In genomic region chr2:201235865-201236811, GRCh38 we compare ENCODE assay signal across 8 cellular contexts. TPM values are rescaled to one million over a fixed set of nuclear protein-coding genes. Genes with fewer than 3 reads are reported as not detected.
DNase-seq lines count a peak whose midpoint lies in the region; ATAC-seq and TF ChIP-seq lines count a peak whose summit lies in the region.

No MANE protein-coding gene starts in this region.

- peak overlapping the region; percentile 82 for H3K4me3 ChIP-seq in SK-N-MC
- H3K4me3 ChIP-seq in astrocyte of the spinal cord (ENCODE audit: low read depth, low read length), result no peak overlapping the region
- H3K4me3 ChIP-seq in smooth muscle cell, result no peak overlapping the region

- 50% methylated on average over 14 of the region's 14 CpGs for WGBS in smooth muscle cell (ENCODE audit: low lambda C conversion rate)

- H3K9ac ChIP-seq in SK-N-MC (ENCODE audit: insufficient read length) (peak overlapping the region; percentile 56), smooth muscle cell (ENCODE audit: low read depth) (no peak overlapping the region)

- H3K27ac ChIP-seq in KOPT-K1 (ENCODE audit: low read depth, low read length, poor library complexity, severe bottlenecking) (peak overlapping the region; percentile 95), SK-N-MC (no peak overlapping the region), smooth muscle cell (ENCODE audit: low read depth) (no peak overlapping the region)

- no peaks in the 10 kb centered on the region for H3F3A ChIP-seq in smooth muscle cell (ENCODE audit: low read depth)

- DNase-seq in ELR (ENCODE audit: low read depth) (peak; percentile 86), SK-N-MC (ENCODE audit: low read depth, low spot score) (no peak), astrocyte of the spinal cord (ENCODE audit: low read depth, low spot score) (peak; percentile 84), iPS-NIHi11 (ENCODE audit: low spot score) (peak; percentile 34), smooth muscle cell (lab: John Stamatoyannopoulos, UW; ENCODE audit: unreplicated experiment) (no peak)

- H3K27me3 ChIP-seq in smooth muscle cell (ENCODE audit: low read depth), result no peaks in the 10 kb centered on the region

- H3K4me2 ChIP-seq in smooth muscle cell, result peak overlapping the region; percentile 40

- ATAC-seq in GM21360 (IDR thresholded peaks at IDR 0.05; ENCODE audit: unreplicated experiment) (no peak), GM19035 (IDR thresholded peaks at IDR 0.05; ENCODE audit: unreplicated experiment) (no peak)

- peak; percentile 57 for TF ChIP-seq CTCF in astrocyte of the spinal cord (IDR thresholded peaks at IDR 0.05; ENCODE audit: low read depth, low read length)
- TF ChIP-seq CTCF in smooth muscle cell (IDR thresholded peaks at IDR 0.05; ENCODE audit: borderline replicate concordance, insufficient read depth, poor library complexity, severe bottlenecking), result peak; percentile 65

- in situ Hi-C loops in astrocyte of the spinal cord (cut with HindIII; ENCODE audit: low sequenced_read_pairs), result no loop called here

- H3K4me1 ChIP-seq in smooth muscle cell (ENCODE audit: low read depth), result no peaks in the 10 kb centered on the region

- no peaks in the 10 kb centered on the region for H3K79me2 ChIP-seq in smooth muscle cell (ENCODE audit: low read depth)

- peaks cover 46% of the 10 kb centered on the region for H3K36me3 ChIP-seq in KOPT-K1 (ENCODE audit: insufficient read depth, low read length)
- H3K36me3 ChIP-seq in SK-N-MC (ENCODE audit: insufficient read depth, low read length), result peaks cover 19% of the 10 kb centered on the region
- H3K36me3 ChIP-seq in smooth muscle cell (ENCODE audit: low read depth), result no peaks in the 10 kb centered on the region

- peak overlapping the region; percentile 75 for H2AFZ ChIP-seq in smooth muscle cell (ENCODE audit: low read depth)

- H3K9me3 ChIP-seq in KOPT-K1 (ENCODE audit: insufficient read depth, low read length, poor library complexity, severe bottlenecking) (peaks cover 18% of the 10 kb centered on the region), SK-N-MC (ENCODE audit: low read depth, low read length) (no peaks in the 10 kb centered on the region; the same call in 1 of the 2 replicates), smooth muscle cell (replicated peaks; ENCODE audit: low read depth) (no peaks in the 10 kb centered on the region)

- no peaks in the 10 kb centered on the region for H4K20me1 ChIP-seq in smooth muscle cell (ENCODE audit: low read depth)

RNA-seq across cellular contexts. Expression of gene CASP8, which starts 24.2 kb away (rescaled TPM):
- total RNA-seq in smooth muscle cell, result 6.6 and 12.9 TPM in 2 replicates
- 5.3 and 5.7 TPM in 2 replicates for polyA plus RNA-seq in smooth muscle cell

RNA-seq across cellular contexts. Expression of gene CASP10, which starts 53.2 kb away (rescaled TPM):
- 0.36 and 0.90 TPM in 2 replicates for total RNA-seq in smooth muscle cell
- polyA plus RNA-seq in smooth muscle cell, result 0.86 and 1.1 TPM in 2 replicates

Comparison
In these comparisons a context has a peak if more than half of its experiments do, and no peak if none do; other contexts are left out.
1. DNase-seq: peak in ELR (single experiment), astrocyte of the spinal cord (single experiment) and iPS-NIHi11 (single experiment); none in SK-N-MC (single experiment) and smooth muscle cell (single experiment).